Comparison of ENCODE assay signal across 11 cellular contexts in the genomic region with DNA sequence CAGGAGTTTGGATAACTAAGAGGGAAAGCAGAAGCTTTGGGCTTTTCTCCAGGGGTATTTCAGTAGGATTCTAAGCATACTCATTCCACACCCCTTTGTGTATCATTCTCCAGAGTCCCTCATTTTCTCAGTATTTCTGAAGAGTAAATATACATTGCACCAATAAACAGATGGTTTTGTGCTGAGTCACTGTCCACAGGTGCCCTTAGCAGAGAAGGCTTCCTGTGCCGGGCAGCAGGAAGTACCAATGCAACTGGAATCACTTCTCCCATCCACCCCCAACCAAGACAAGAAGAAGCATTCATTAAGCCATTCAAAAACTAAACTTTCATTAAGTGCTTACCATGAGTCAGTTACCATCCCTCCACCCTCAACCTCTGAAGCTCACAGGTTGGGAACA. TPM values are rescaled to one million over a fixed set of nuclear protein-coding genes. Genes with fewer than 3 reads are reported as not detected.
DNase-seq lines count a peak whose midpoint lies in the region; ATAC-seq and TF ChIP-seq lines count a peak whose summit lies in the region.
"Had no signal": no experiment of that assay in that cellular context is flagged by ENCODE, and none has a peak within 500 bp of the region (broad histone marks: within the 10 kb centered on the region; RNA-seq: fewer than 3 reads in every experiment).

No MANE protein-coding gene starts in this region.

- H3K36me3 ChIP-seq in mesenchymal stem cell (ENCODE audit: control insufficient read depth in 1 of 2, insufficient read depth in 2 of 2, low read depth in 1 of 2, low read length in 2 of 2) = no peaks in the 10 kb centered on the region
- H3K36me3 ChIP-seq: heart left ventricle had no signal

- H2AK5ac ChIP-seq in mesenchymal stem cell (ENCODE audit: low read length, severe bottlenecking) = no peak overlapping the region

- POLR2A ChIA-PET in T-cell (lab: Charles Lee) = interaction anchor here in 1 of 2 donors (0.6 kb wide), 2 partner anchors 17 to 118 kb away, joined by 5 to 6 read pairs; no protein-coding TSS in a partner anchor

- no peak overlapping the region for H3K4me2 ChIP-seq in mesenchymal stem cell (ENCODE audit: low read length, poor library complexity, severe bottlenecking)

- H2BK12ac ChIP-seq in mesenchymal stem cell (ENCODE audit: low read length in 2 of 2) = no peak overlapping the region

- H3K9ac ChIP-seq in mesenchymal stem cell (ENCODE audit: low read length) = no peak overlapping the region

- no peak overlapping the region for H3K18ac ChIP-seq in mesenchymal stem cell (ENCODE audit: low read depth in 1 of 2, low read length in 2 of 2)

- H2BK15ac ChIP-seq in mesenchymal stem cell (ENCODE audit: low read depth, poor library complexity, severe bottlenecking) = no peak overlapping the region

- no peaks in the 10 kb centered on the region for H3K9me3 Mint-ChIP-seq in T-cell
- H3K9me3 Mint-ChIP-seq: activated naive CD4-positive, alpha-beta T cell treated with anti-CD3 and anti-CD28 coated beads for 36 hours had no signal

- DNase-seq in Daoy (ENCODE audit: low read depth) = peak; percentile 85
- peak; percentile 94 for DNase-seq in LoVo (ENCODE audit: low spot score)
- DNase-seq in mesenchymal stem cell = peak; percentile 47
- DNase-seq in activated CD4-positive, alpha-beta T cell treated with anti-CD3 and anti-CD28 coated beads, Interleukin-2, amount 50 U/mL, for 4 hours = no peak
- DNase-seq in GM20000 (ENCODE audit: low spot score) = no peak
- DNase-seq in T-cell = no peak
- no peak for DNase-seq in pons (ENCODE audit: low spot score)
- DNase-seq: activated naive CD4-positive, alpha-beta T cell treated with anti-CD3 and anti-CD28 coated beads for 36 hours; heart left ventricle; stimulated activated naive CD8-positive, alpha-beta T cell treated with anti-CD3 and anti-CD28 coated beads, Interleukin-15, Interleukin-2, amounts not matched to agents 100 U/mL and 50 U/mL, for 24 hours had no signal

- H3K4ac ChIP-seq in mesenchymal stem cell (ENCODE audit: low read depth in 1 of 2, low read length in 2 of 2) = no peak overlapping the region

- H3K79me1 ChIP-seq in mesenchymal stem cell (replicated peaks; ENCODE audit: low read length, poor library complexity, severe bottlenecking) = peaks cover 3% of the 10 kb centered on the region

- H3K9me3 ChIP-seq in mesenchymal stem cell (ENCODE audit: control insufficient read depth, low read length) = no peaks in the 10 kb centered on the region
- H3K9me3 ChIP-seq: heart left ventricle had no signal

- H3K4me3 Mint-ChIP-seq in T-cell = no peak overlapping the region
- H3K4me3 Mint-ChIP-seq: activated naive CD4-positive, alpha-beta T cell treated with anti-CD3 and anti-CD28 coated beads for 36 hours had no signal

- ATAC-seq in T-cell (replicated peaks in 1 of 4) = no peak
- ATAC-seq: heart left ventricle; stimulated activated naive CD8-positive, alpha-beta T cell treated with anti-CD3 and anti-CD28 coated beads, Interleukin-15, Interleukin-2, amounts not matched to agents 100 U/mL and 50 U/mL, for 24 hours had no signal

- no peak overlapping the region for H3K23ac ChIP-seq in mesenchymal stem cell (ENCODE audit: low read length in 2 of 2)

- no peak overlapping the region for H4K91ac ChIP-seq in mesenchymal stem cell (ENCODE audit: low read length)

- H3K14ac ChIP-seq in mesenchymal stem cell (ENCODE audit: low read length in 2 of 2) = no peak overlapping the region

- peaks cover 0 to 50% of the 10 kb centered on the region in 2 experiments for H3K27me3 ChIP-seq in mesenchymal stem cell (ENCODE audit: control insufficient read depth in 1 of 2, insufficient read depth in 1 of 2, low read length in 2 of 2)

- TF ChIP-seq CTCF in VCaP (conservative IDR thresholded peaks at IDR 0.05) (no peak), GM20000 (IDR thresholded peaks at IDR 0.05; ENCODE audit: extremely low read depth, missing control alignments) (no peak)

- H3K4me1 ChIP-seq in mesenchymal stem cell (ENCODE audit: control insufficient read depth, insufficient read depth, low read depth, low read length) = peaks cover 5% of the 10 kb centered on the region

- no peak overlapping the region for H2AFZ ChIP-seq in mesenchymal stem cell (ENCODE audit: low read depth, low read length)

- H2BK120ac ChIP-seq in mesenchymal stem cell (ENCODE audit: low read depth, low read length) = no peak overlapping the region

- H3K4me3 ChIP-seq in mesenchymal stem cell (ENCODE audit: insufficient read depth in 1 of 2, low read depth in 1 of 2, low read length in 2 of 2) = no peak overlapping the region
- H3K4me3 ChIP-seq: heart left ventricle had no signal

- peaks cover 7 to 14% (median 10%) of the 10 kb centered on the region in 3 donors for H3K4me1 Mint-ChIP-seq in T-cell

- no peak overlapping the region for H4K8ac ChIP-seq in mesenchymal stem cell (ENCODE audit: low read length)

- no peak overlapping the region for H3K27ac Mint-ChIP-seq in T-cell
- H3K27ac Mint-ChIP-seq: activated naive CD4-positive, alpha-beta T cell treated with anti-CD3 and anti-CD28 coated beads for 36 hours had no signal

- no peaks in the 10 kb centered on the region for H3K36me3 Mint-ChIP-seq in T-cell

- peaks cover 51 to 55% of the 10 kb centered on the region in 2 donors for H3K27me3 Mint-ChIP-seq in T-cell

- 0% methylated on average over 1 of the region's 1 CpG for WGBS in mesenchymal stem cell

- CTCF ChIA-PET in T-cell (lab: Charles Lee) = no interaction called here

- no peak overlapping the region for H2BK5ac ChIP-seq in mesenchymal stem cell (ENCODE audit: low read depth, low read length, poor library complexity, severe bottlenecking)

- H3K27ac ChIP-seq in VCaP (0 out of 2 replicates have a peak overlapping the region, but pooled peaks have one; percentile 11), mesenchymal stem cell (ENCODE audit: low read length, poor library complexity, severe bottlenecking) (no peak overlapping the region)
- H3K27ac ChIP-seq: heart left ventricle had no signal

RNA-seq across cellular contexts. Expression of gene CCNJL, which starts 3.6 kb away (rescaled TPM):
- total RNA-seq in Daoy (2014; rRNA removed; shearing (Covaris generic)) = 6.1 and 7.0 TPM in 2 replicates
- 10.2 TPM for polyA plus RNA-seq in mesenchymal stem cell (2013, experiment 1 of 2)
- polyA plus RNA-seq in mesenchymal stem cell (2013, experiment 2 of 2) = 9.4 TPM
- total RNA-seq in T-cell = under 1 TPM in 3 of 5 donors, not detected in 2; 0.33 to 0.41 (median 0.35) TPM
- total RNA-seq: activated naive CD4-positive, alpha-beta T cell treated with anti-CD3 and anti-CD28 coated beads for 36 hours had no signal

RNA-seq across cellular contexts. Expression of gene C1QTNF2, which starts 54.5 kb away (rescaled TPM):
- 2.8 and 3.0 TPM in 2 replicates for total RNA-seq in Daoy (2014; rRNA removed; shearing (Covaris generic))
- 2.7 TPM for polyA plus RNA-seq in mesenchymal stem cell (2013, experiment 1 of 2)
- polyA plus RNA-seq in mesenchymal stem cell (2013, experiment 2 of 2) = 2.7 TPM
- total RNA-seq in T-cell = not detected
- total RNA-seq: activated naive CD4-positive, alpha-beta T cell treated with anti-CD3 and anti-CD28 coated beads for 36 hours had no signal

Comparison
In these comparisons a context has a peak if more than half of its experiments do, and no peak if none do; other contexts are left out.
1. DNase-seq: peak in Daoy (single experiment), LoVo (single experiment) and mesenchymal stem cell (single experiment); none in activated CD4-positive, alpha-beta T cell treated with anti-CD3 and anti-CD28 coated beads, Interleukin-2, amount 50 U/mL, for 4 hours (0 of 2), GM20000 (single experiment), T-cell (0 of 34) and pons (single experiment).